In genomic region chr10:69335613-69336012, GRCh38 we compare ENCODE assay signal across 10 cellular contexts.
DNase-seq lines count a peak whose midpoint lies in the region; ATAC-seq and TF ChIP-seq lines count a peak whose summit lies in the region.
"Had no signal": no experiment of that assay in that cellular context is flagged by ENCODE, and none has a peak within 500 bp of the region (broad histone marks: within the 10 kb centered on the region; RNA-seq: fewer than 3 reads in every experiment).

No MANE protein-coding gene starts in this region.

- no peak for ATAC-seq in effector memory CD8-positive, alpha-beta T cell (replicated peaks)
- ATAC-seq in HG02840 (IDR thresholded peaks at IDR 0.05; ENCODE audit: low FRiP score, unreplicated experiment) (no peak), GM19324 (IDR thresholded peaks at IDR 0.05; ENCODE audit: low FRiP score, unreplicated experiment) (no peak)

- H3K27ac ChIP-seq in BLaER1 = peak overlapping the region; percentile 81
- peak overlapping the region; percentile 84 for H3K27ac ChIP-seq in HUES6 (ENCODE audit: low read depth, low read length)
- peak overlapping the region; percentile 82 for H3K27ac ChIP-seq in neutrophil

- H3K4me1 Mint-ChIP-seq in effector memory CD8-positive, alpha-beta T cell (ENCODE audit: low read depth in 2 of 2) = peaks cover 52 to 53% of the 10 kb centered on the region in 2 donors

- peaks cover 81% of the 10 kb centered on the region for H3K4me1 ChIP-seq in BLaER1
- H3K4me1 ChIP-seq in HUES6 (ENCODE audit: control insufficient read depth, insufficient read depth, low read length) = peaks cover 78% of the 10 kb centered on the region
- H3K4me1 ChIP-seq in neutrophil (ENCODE audit: control insufficient read depth in 1 of 2, insufficient read depth in 1 of 2, low read depth in 1 of 2, low read length in 1 of 2) = peaks cover 60 to 64% of the 10 kb centered on the region in 2 experiments

- H3K27ac Mint-ChIP-seq in effector memory CD8-positive, alpha-beta T cell = peak overlapping the region; percentile 7 to 97

- H3K9me3 Mint-ChIP-seq in effector memory CD8-positive, alpha-beta T cell = no peaks in the 10 kb centered on the region

- peak overlapping the region; percentile 71 to 78 for H3K4me3 Mint-ChIP-seq in effector memory CD8-positive, alpha-beta T cell

- H4K20me1 ChIP-seq in BLaER1 = peaks cover 36% of the 10 kb centered on the region

- H3K27me3 ChIP-seq in BLaER1 = no peaks in the 10 kb centered on the region
- no peaks in the 10 kb centered on the region for H3K27me3 ChIP-seq in HUES6 (ENCODE audit: control insufficient read depth, insufficient read depth, low read length)
- H3K27me3 ChIP-seq in neutrophil = no peaks in the 10 kb centered on the region
- H3K27me3 ChIP-seq: testis had no signal

- H3K36me3 ChIP-seq in BLaER1 (peaks cover 26% of the 10 kb centered on the region; the same call in 1 of the 2 replicates), HUES6 (ENCODE audit: control insufficient read depth, insufficient read depth, low read length) (peaks cover 24% of the 10 kb centered on the region), neutrophil (no peaks in the 10 kb centered on the region)

- peak overlapping the region; percentile 44; the same call in 1 of the 2 replicates for H3K9ac ChIP-seq in BLaER1
- H3K9ac ChIP-seq in HUES6 (ENCODE audit: low read length) = no peak overlapping the region

- H3K4me3 ChIP-seq in BLaER1 (no peak overlapping the region), HUES6 (ENCODE audit: low read depth, low read length) (no peak overlapping the region), neutrophil (ENCODE audit: low read depth in 1 of 2, low read length in 1 of 2) (peak overlapping the region in 1 of 2 experiments; percentile 29)
- H3K4me3 ChIP-seq: testis had no signal

- H3K36me3 Mint-ChIP-seq in effector memory CD8-positive, alpha-beta T cell (ENCODE audit: insufficient read depth) = peaks cover 21% of the 10 kb centered on the region

- DNase-seq in effector memory CD8-positive, alpha-beta T cell = no peak
- DNase-seq in T-helper 9 cell = no peak
- DNase-seq in iPS-NIHi7 (ENCODE audit: extremely low spot score) = no peak
- DNase-seq: Calu3 had no signal

- TF ChIP-seq CTCF in neutrophil (IDR thresholded peaks at IDR 0.05) = no peak

- H3K27me3 Mint-ChIP-seq in effector memory CD8-positive, alpha-beta T cell = no peaks in the 10 kb centered on the region

- H3K9me3 ChIP-seq in BLaER1 = no peaks in the 10 kb centered on the region
- no peaks in the 10 kb centered on the region for H3K9me3 ChIP-seq in HUES6 (ENCODE audit: control insufficient read depth, insufficient read depth, low read depth, low read length)
- no peaks in the 10 kb centered on the region for H3K9me3 ChIP-seq in neutrophil
- H3K9me3 ChIP-seq: testis had no signal

- H3K4me2 ChIP-seq in BLaER1 = peak overlapping the region; percentile 76
